In the genomic region with DNA sequence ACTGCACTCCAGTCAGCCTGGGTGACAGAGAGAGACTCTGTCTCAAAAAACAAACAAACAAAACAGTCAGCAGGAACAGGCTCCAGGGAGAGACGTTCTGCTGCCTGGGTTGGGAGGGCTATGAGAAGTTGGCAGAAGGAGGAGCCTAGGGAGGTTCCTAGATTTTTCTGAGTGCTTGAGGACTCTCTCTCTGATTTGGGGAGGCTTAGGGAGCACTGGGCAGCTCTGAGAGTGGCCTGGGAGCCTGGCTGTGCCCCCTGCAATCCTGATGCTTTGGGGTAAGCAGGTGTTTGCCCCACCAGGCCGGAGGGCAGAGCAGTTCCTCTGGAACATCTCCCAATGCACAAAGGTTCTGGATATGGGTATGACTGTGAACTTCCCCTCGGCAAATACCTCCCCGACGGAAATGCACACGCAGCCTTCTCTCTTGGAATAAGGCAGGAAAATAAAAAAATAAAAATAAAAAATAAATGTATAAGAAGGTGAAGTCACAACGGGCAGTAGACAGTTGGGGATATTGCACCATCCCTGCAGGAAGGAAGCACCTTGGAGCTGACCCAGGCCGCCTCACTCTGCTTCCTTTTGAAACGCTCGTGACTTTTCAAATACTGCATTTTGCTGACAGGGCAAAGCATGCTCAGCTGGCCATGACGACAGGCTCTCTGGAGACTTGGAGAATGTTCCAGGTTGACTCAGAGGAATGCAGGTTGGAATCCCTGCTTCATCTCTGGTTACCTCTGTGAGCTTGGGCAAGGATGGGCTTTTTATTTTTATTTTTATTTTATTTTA, we compare ENCODE assay signal across 9 cellular contexts. TPM values are rescaled to one million over a fixed set of nuclear protein-coding genes. Genes with fewer than 3 reads are reported as not detected.
DNase-seq lines count a peak whose midpoint lies in the region; ATAC-seq, FAIRE-seq and TF ChIP-seq lines count a peak whose summit lies in the region.
"Had no signal": no experiment of that assay in that cellular context is flagged by ENCODE, and none has a peak within 500 bp of the region (broad histone marks: within the 10 kb centered on the region; RNA-seq: fewer than 3 reads in every experiment).

No MANE protein-coding gene starts in this region.

- no peaks in the 10 kb centered on the region for H3K23me2 ChIP-seq in H1 (ENCODE audit: low read depth, low read length)

- no peak overlapping the region for H2BK20ac ChIP-seq in H1 (ENCODE audit: low read length)

- H3K4me3 ChIP-seq in A549: no peak overlapping the region
- H3K4me3 ChIP-seq in H1 (ENCODE audit: extremely low read depth in 1 of 4, insufficient read depth in 2 of 4, low read depth in 3 of 4, low read length in 4 of 4): no peak overlapping the region

- TF ChIP-seq EP300 in A549 (IDR thresholded peaks at IDR 0.05) (no peak), H1 (IDR thresholded peaks at IDR 0.05; ENCODE audit: borderline replicate concordance in 1 of 2, low read depth in 2 of 2, low read length in 2 of 2) (no peak)

- H2BK15ac ChIP-seq in H1 (ENCODE audit: low read length): no peak overlapping the region

- no peak overlapping the region for H4K5ac ChIP-seq in H1 (ENCODE audit: insufficient read length, low read depth, low read length)

- no peaks in the 10 kb centered on the region for H3K79me1 ChIP-seq in H1 (ENCODE audit: low read depth, low read length)

- CTCF ChIA-PET in A549 (lab: Yijun Ruan, JAX) (interaction anchor here (1.0 to 3.8 kb wide), 2 partner anchors 12 to 19 kb away, joined by 3 to 13 read pairs; no protein-coding TSS in a partner anchor), H1 (lab: Charles Lee; ENCODE audit: partially characterized antibody) (interaction anchor here (0.7 to 1.2 kb wide), 2 partner anchors 73 to 101 kb away, joined by 3 read pairs; no protein-coding TSS in a partner anchor)

- no peak overlapping the region for H3K14ac ChIP-seq in H1 (ENCODE audit: insufficient read length)

- H3K9me3 ChIP-seq in A549 (no peaks in the 10 kb centered on the region), H1 (ENCODE audit: insufficient read depth in 2 of 2, low read depth in 1 of 2, low read length in 1 of 2) (no peaks in the 10 kb centered on the region)

- no peak overlapping the region for H2AK5ac ChIP-seq in H1 (ENCODE audit: low read depth, low read length)

- H3K27ac ChIP-seq in A549 (peak overlapping the region; percentile 42 to 87; a peak in 5 of 6 replicates), H1 (ENCODE audit: low read depth, low read length) (no peak overlapping the region)

- POLR2A ChIA-PET in A549 (lab: Yijun Ruan, JAX): no interaction called here
- POLR2A ChIA-PET in H1 (lab: Charles Lee; ENCODE audit: partially characterized antibody): interaction anchor here (1.0 kb wide), 1 partner anchor 17 kb away, joined by 3 read pairs; no protein-coding TSS in a partner anchor

- no peak overlapping the region for H3K23ac ChIP-seq in H1 (ENCODE audit: insufficient read length)

- H3K36me3 ChIP-seq in H1 (ENCODE audit: control insufficient read depth in 2 of 4, insufficient read depth in 4 of 4, low read length in 3 of 4): no peaks in the 10 kb centered on the region

- H4K91ac ChIP-seq in H1 (replicated peaks; ENCODE audit: insufficient read length, low read length): no peak overlapping the region

- H3K9ac ChIP-seq in H1 (replicated peaks in 1 of 4; ENCODE audit: extremely low read depth in 1 of 4, low read depth in 3 of 4, low read length in 3 of 4): no peak overlapping the region

- no peaks in the 10 kb centered on the region for H3K79me2 ChIP-seq in H1 (ENCODE audit: control insufficient read depth in 1 of 2, insufficient read depth in 2 of 2, low read length in 2 of 2)

- ATAC-seq in A549 (peak in 1 of 2 experiments; percentile 52; a peak in 2 of 6 replicates), GM19023 (IDR thresholded peaks at IDR 0.05; ENCODE audit: unreplicated experiment) (no peak), HG03469 (IDR thresholded peaks at IDR 0.05; ENCODE audit: unreplicated experiment) (no peak)

- FAIRE-seq in A549 (lab: Jason Lieb, UNC) (no peak), H1 (lab: Jason Lieb, UNC) (no peak)

- H4K8ac ChIP-seq in H1 (ENCODE audit: extremely low read depth, insufficient read depth, low read length): no peak overlapping the region

- WGBS in A549 (ENCODE audit: missing lambda C conversion rate): 47% methylated on average over 11 of the region's 11 CpGs
- WGBS in H1 (ENCODE audit: extremely low coverage in 1 of 2, insufficient coverage in 1 of 2, insufficient read length in 1 of 2, insufficient replicate concordance in 2 of 2, low coverage in 1 of 2, low lambda C conversion rate in 2 of 2, missing lambda C conversion rate in 1 of 2), 2 experiments: 94% methylated on average over 11 of the region's 11 CpGs; no CpG with 5 or more reads in 1 of the 2 experiments

- H2BK5ac ChIP-seq in H1 (ENCODE audit: low read depth, low read length): no peak overlapping the region

- H2BK120ac ChIP-seq in H1 (replicated peaks; ENCODE audit: low read depth, low read length): no peak overlapping the region

- H3K4ac ChIP-seq in H1 (replicated peaks; ENCODE audit: insufficient read length, low read depth, low read length): no peak overlapping the region

- no peak overlapping the region for H3K56ac ChIP-seq in H1 (replicated peaks; ENCODE audit: insufficient read length, low read depth, low read length)

- H4K20me1 ChIP-seq in H1 (replicated peaks in 1 of 2; ENCODE audit: control insufficient read depth in 1 of 2, insufficient read depth in 2 of 2, low read length in 2 of 2): no peaks in the 10 kb centered on the region

- H3K4me1 ChIP-seq in A549 (peaks cover 28% of the 10 kb centered on the region), H1 (replicated peaks in 1 of 4; ENCODE audit: control insufficient read depth in 3 of 4, insufficient read depth in 4 of 4, low read length in 3 of 4) (peaks cover 0 to 3% (median under 1%) of the 10 kb centered on the region in 4 experiments; a peak in 2 of 7 replicates)

- TF ChIP-seq CTCF in A549 (IDR thresholded peaks at IDR 0.05): no peak
- no peak for TF ChIP-seq CTCF in H1 (IDR thresholded peaks at IDR 0.05; ENCODE audit: control extremely low read depth in 1 of 3, insufficient read depth in 1 of 3, low read depth in 1 of 3, low read length in 3 of 3)
- TF ChIP-seq CTCF in GM13977 (IDR thresholded peaks at IDR 0.05; ENCODE audit: extremely low read depth, insufficient read depth, missing control alignments): no peak

- TF ChIP-seq POLR2A in A549 (IDR thresholded peaks at IDR 0.05; ENCODE audit: low read length): no peak
- TF ChIP-seq POLR2A in H1 (IDR thresholded peaks at IDR 0.05; ENCODE audit: control extremely low read depth in 1 of 2, low read depth in 2 of 2, low read length in 2 of 2): no peak

- H2AFZ ChIP-seq in H1 (ENCODE audit: low read length): no peak overlapping the region

- in situ Hi-C loops in GM13977 (cut with MboI; ENCODE audit: low pct_unique_long_range_greater_than_20kb, low sequenced_read_pairs, unreplicated experiment): no loop called here

- no peaks in the 10 kb centered on the region for H3K27me3 ChIP-seq in H1 (replicated peaks in 1 of 4; ENCODE audit: control insufficient read depth in 3 of 4, extremely low read depth in 1 of 4, insufficient read depth in 3 of 4, low read length in 3 of 4)

- no peak overlapping the region; the same call in 1 of the 2 replicates for H3K18ac ChIP-seq in H1 (ENCODE audit: extremely low read depth, low read length)

- no peak overlapping the region for H2BK12ac ChIP-seq in H1 (ENCODE audit: low read depth, low read length)

- TF ChIP-seq RAD21 in A549 (conservative IDR thresholded peaks at IDR 0.05 in 1 of 2, IDR thresholded peaks at IDR 0.05 in 1 of 2): no peak
- TF ChIP-seq RAD21 in H1 (IDR thresholded peaks at IDR 0.05 in 1 of 2, conservative IDR thresholded peaks at IDR 0.05 in 1 of 2; ENCODE audit: low read depth in 2 of 2, low read length in 2 of 2): no peak

- peak overlapping the region; percentile 45 for H3K4me2 ChIP-seq in A549
- no peak overlapping the region for H3K4me2 ChIP-seq in H1 (ENCODE audit: insufficient read depth in 1 of 2, low read depth in 2 of 2, low read length in 2 of 2)

- peak in 1 of 2 experiments; percentile 16 for DNase-seq in A549 (ENCODE audit: low read depth in 1 of 2, low spot score in 1 of 2)
- peak; percentile 73 to 85 for DNase-seq in NOMO-1 (lab: John Stamatoyannopoulos, UW; ENCODE audit: unreplicated experiment in 2 of 2)
- no peak for DNase-seq in H1 (ENCODE audit: low read depth in 1 of 2, low spot score in 2 of 2)
- DNase-seq in lung microvascular endothelial cell (ENCODE audit: low read depth in 2 of 2): peak; percentile 86 to 93
- no peak for DNase-seq in GM13977 (ENCODE audit: low spot score)
- no peak for DNase-seq in NCI-H524 treated with DMSO at 0.1 percent for 48 hours (lab: John Stamatoyannopoulos, UW)
- DNase-seq: activated naive CD8-positive, alpha-beta T cell treated with anti-CD3 and anti-CD28 coated beads, Interleukin-2, amount 10 ng/mL, durations not matched to agents 7 days and 5 days had no signal

RNA-seq across cellular contexts. Expression of gene HOMER3, which starts 26.5 kb away (rescaled TPM):
- 9.9 and 11.4 TPM in 2 replicates for polyA plus RNA-seq in A549 (2011; rRNA removed)
- 27.7 and 37.4 TPM in 2 replicates for polyA plus RNA-seq in A549 (2012; cell fraction: cytosol; rRNA removed)
- 35.7 and 45.1 TPM in 2 replicates for polyA plus RNA-seq in A549 (2012; cell fraction: nucleus; rRNA removed)
- 28.3 to 38.4 TPM (median 35.4 TPM) in 3 replicates for polyA plus RNA-seq in A549 (2017; fragmentation: RNase III; extraction: RNeasy Plus Mini Kit Qiagen cat#74134 plus additional on column Dnase treatment)
- polyA minus RNA-seq in A549 (2011; rRNA and poly(A)+ RNA removed): 17.1 and 19.8 TPM in 2 replicates
- total RNA-seq in H1 (2021; fragmentation: NEBNext Ultra II Directional; extraction: Animal tissue kit (Norgen Biotek cat#: 25700)): 28.3 and 33.2 TPM in 2 replicates
- polyA plus RNA-seq in H1 (2011; rRNA removed): 41.6 and 53.5 TPM in 2 replicates
- polyA plus RNA-seq in H1 (2011; cell fraction: cytosol; rRNA removed): 64.3 TPM
- 96.7 TPM for polyA plus RNA-seq in H1 (2011; cell fraction: nucleus; rRNA removed)
- 26.7 to 59.8 TPM (median 48.4 TPM) in 4 replicates for polyA plus RNA-seq in H1 (2012, experiment 1 of 2)
- 31.8 TPM for polyA plus RNA-seq in H1 (2012, experiment 2 of 2)
- polyA plus RNA-seq in H1 (2013, experiment 1 of 2): 29.3 TPM
- polyA plus RNA-seq in H1 (2013, experiment 2 of 2): 28.1 TPM
- polyA minus RNA-seq in H1 (2011; rRNA and poly(A)+ RNA removed): 22.4 and 25.3 TPM in 2 replicates
- 13.9 TPM for polyA minus RNA-seq in H1 (2011; cell fraction: cytosol; rRNA and poly(A)+ RNA removed)
- 33.3 TPM for polyA minus RNA-seq in H1 (2011; cell fraction: nucleus; rRNA and poly(A)+ RNA removed)
- total RNA-seq in lung microvascular endothelial cell: 124 and 279 TPM in 2 replicates

RNA-seq across cellular contexts. Expression of gene DDX49, which starts 48.0 kb away (rescaled TPM):
- 23.2 and 23.4 TPM in 2 replicates for polyA plus RNA-seq in A549 (2011; rRNA removed)
- polyA plus RNA-seq in A549 (2012; cell fraction: cytosol; rRNA removed): 45.7 and 48.4 TPM in 2 replicates
- 53.3 and 69.8 TPM in 2 replicates for polyA plus RNA-seq in A549 (2012; cell fraction: nucleus; rRNA removed)
- polyA plus RNA-seq in A549 (2017; fragmentation: RNase III; extraction: RNeasy Plus Mini Kit Qiagen cat#74134 plus additional on column Dnase treatment): 31.5 to 36.0 TPM (median 33.9 TPM) in 3 replicates
- 32.5 and 49.9 TPM in 2 replicates for polyA minus RNA-seq in A549 (2011; rRNA and poly(A)+ RNA removed)
- 41.3 and 52.3 TPM in 2 replicates for total RNA-seq in H1 (2021; fragmentation: NEBNext Ultra II Directional; extraction: Animal tissue kit (Norgen Biotek cat#: 25700))
- 46.5 and 61.0 TPM in 2 replicates for polyA plus RNA-seq in H1 (2011; rRNA removed)
- polyA plus RNA-seq in H1 (2011; cell fraction: cytosol; rRNA removed): 46.6 TPM
- polyA plus RNA-seq in H1 (2011; cell fraction: nucleus; rRNA removed): 69.7 TPM
- polyA plus RNA-seq in H1 (2012, experiment 1 of 2): 29.5 to 43.0 TPM (median 38.5 TPM) in 4 replicates
- 53.4 TPM for polyA plus RNA-seq in H1 (2012, experiment 2 of 2)
- 18.1 TPM for polyA plus RNA-seq in H1 (2013, experiment 1 of 2)
- polyA plus RNA-seq in H1 (2013, experiment 2 of 2): 16.8 TPM
- 34.0 and 34.1 TPM in 2 replicates for polyA minus RNA-seq in H1 (2011; rRNA and poly(A)+ RNA removed)
- polyA minus RNA-seq in H1 (2011; cell fraction: cytosol; rRNA and poly(A)+ RNA removed): 37.3 TPM
- 31.5 TPM for polyA minus RNA-seq in H1 (2011; cell fraction: nucleus; rRNA and poly(A)+ RNA removed)
- 38.6 and 40.3 TPM in 2 replicates for total RNA-seq in lung microvascular endothelial cell

RNA-seq across cellular contexts. Expression of gene COPE, which starts 48.4 kb away (rescaled TPM):
- polyA plus RNA-seq in A549 (2011; rRNA removed) (91.8 and 94.0 TPM in 2 replicates), A549 (2017; fragmentation: RNase III; extraction: RNeasy Plus Mini Kit Qiagen cat#74134 plus additional on column Dnase treatment) (109 to 114 TPM (median 112 TPM) in 3 replicates), H1 (2011; rRNA removed) (356 and 420 TPM in 2 replicates)
- 239 and 272 TPM in 2 replicates for polyA plus RNA-seq in A549 (2012; cell fraction: cytosol; rRNA removed)
- 224 and 310 TPM in 2 replicates for polyA plus RNA-seq in A549 (2012; cell fraction: nucleus; rRNA removed)
- polyA minus RNA-seq in A549 (2011; rRNA and poly(A)+ RNA removed): 82.9 and 88.2 TPM in 2 replicates
- 178 and 190 TPM in 2 replicates for total RNA-seq in H1 (2021; fragmentation: NEBNext Ultra II Directional; extraction: Animal tissue kit (Norgen Biotek cat#: 25700))
- polyA plus RNA-seq in H1 (2011; cell fraction: cytosol; rRNA removed): 301 TPM
- polyA plus RNA-seq in H1 (2011; cell fraction: nucleus; rRNA removed): 264 TPM
- polyA plus RNA-seq in H1 (2012, experiment 1 of 2): 96.2 to 216 TPM (median 204 TPM) in 4 replicates
- 178 TPM for polyA plus RNA-seq in H1 (2012, experiment 2 of 2)
- 133 TPM for polyA plus RNA-seq in H1 (2013, experiment 1 of 2)
- polyA plus RNA-seq in H1 (2013, experiment 2 of 2): 137 TPM
- polyA minus RNA-seq in H1 (2011; rRNA and poly(A)+ RNA removed): 78.2 and 93.8 TPM in 2 replicates
- 107 TPM for polyA minus RNA-seq in H1 (2011; cell fraction: cytosol; rRNA and poly(A)+ RNA removed)
- polyA minus RNA-seq in H1 (2011; cell fraction: nucleus; rRNA and poly(A)+ RNA removed): 82.4 TPM
- 145 and 149 TPM in 2 replicates for total RNA-seq in lung microvascular endothelial cell

Comparison
In these comparisons a context has a peak if more than half of its experiments do, and no peak if none do; other contexts are left out.
1. DNase-seq: peak in NOMO-1 (2 of 2) and lung microvascular endothelial cell (2 of 2); none in H1 (0 of 2), GM13977 (single experiment) and NCI-H524 treated with DMSO at 0.1 percent for 48 hours (single experiment).
2. Of the 18 proteins assayed by ChIP-seq in both H1 and A549: peak only in H1: none; only in A549: none; in both: MAFK; in neither: 17.